17 cellular contexts compared by ENCODE assay signal in genomic region chr5:181237758-181238385, GRCh38. TPM values are rescaled to one million over a fixed set of nuclear protein-coding genes. Genes with fewer than 3 reads are reported as not detected.
A peak's percentile ranks its signal among the peaks of the same experiment; 100 is the strongest.
DNase-seq lines count a peak whose midpoint lies in the region; ATAC-seq, FAIRE-seq and TF ChIP-seq lines count a peak whose summit lies in the region.
"Had no signal": no experiment of that assay in that cellular context is flagged by ENCODE, and none has a peak within 500 bp of the region (broad histone marks: within the 10 kb centered on the region; RNA-seq: fewer than 3 reads in every experiment).

No MANE protein-coding gene starts in this region.

- peaks cover 71% of the 10 kb centered on the region for H3F3A ChIP-seq in MM.1S (ENCODE audit: insufficient read depth, low read length)

- H3K36me3 Mint-ChIP-seq in activated B cell treated with CpG ODN at 0.5 μM for 24 hours (ENCODE audit: low read depth) (peaks cover 89% of the 10 kb centered on the region), endodermal cell (ENCODE audit: low read depth) (peaks cover 86% of the 10 kb centered on the region), type B pancreatic cell (peaks cover 40% of the 10 kb centered on the region)

- no peaks in the 10 kb centered on the region for H3K27me3 Mint-ChIP-seq in activated B cell treated with CpG ODN at 0.5 μM for 24 hours
- no peaks in the 10 kb centered on the region for H3K27me3 Mint-ChIP-seq in endodermal cell (ENCODE audit: insufficient read depth)
- H3K27me3 Mint-ChIP-seq in type B pancreatic cell, result no peaks in the 10 kb centered on the region

- ATAC-seq in HepG2, result no peak
- no peak for ATAC-seq in right lobe of liver
- ATAC-seq in activated B cell treated with CpG ODN at 0.5 μM for 24 hours (ENCODE audit: low read depth), result no peak
- no peak for ATAC-seq in GM19397 (IDR thresholded peaks at IDR 0.05; ENCODE audit: unreplicated experiment)
- ATAC-seq: PC-3 had no signal

- H2AFZ ChIP-seq in HepG2 (ENCODE audit: low read length), result no peak overlapping the region
- H2AFZ ChIP-seq in MM.1S (ENCODE audit: low read length), result no peak overlapping the region

- intact Hi-C loops in HepG2 (cut with micrococcal nuclease; ENCODE audit: unreplicated experiment), result no loop called here
- intact Hi-C loops in right lobe of liver (cut with DNase I), result no loop called here
- intact Hi-C loops in activated B cell treated with CpG ODN at 0.5 μM for 24 hours (cut with micrococcal nuclease), result no loop called here

- TF ChIP-seq CTCF in HepG2 (CRISPR knock-in tag; IDR thresholded peaks at IDR 0.05), result no peak
- no peak for TF ChIP-seq CTCF in right lobe of liver (IDR thresholded peaks at IDR 0.05)
- no peak for TF ChIP-seq CTCF in activated B cell treated with CpG ODN at 0.5 μM for 24 hours (IDR thresholded peaks at IDR 0.05)
- no peak for TF ChIP-seq CTCF in endodermal cell (conservative IDR thresholded peaks at IDR 0.05)
- TF ChIP-seq CTCF in type B pancreatic cell (conservative IDR thresholded peaks at IDR 0.05), result no peak
- no peak for TF ChIP-seq CTCF in MM.1S (IDR thresholded peaks at IDR 0.05; ENCODE audit: low read length)

- H3K4me1 ChIP-seq in HepG2 (ENCODE audit: insufficient read depth, low read length) (peaks cover 42% of the 10 kb centered on the region), right lobe of liver (peaks cover 0 to 15% (median 5%) of the 10 kb centered on the region in 4 donors), endodermal cell (ENCODE audit: control insufficient read depth, insufficient read depth, low read length) (peaks cover 8% of the 10 kb centered on the region), MM.1S (ENCODE audit: low read length) (peaks cover 12% of the 10 kb centered on the region)

- no peak for TF ChIP-seq RAD21 in HepG2 (CRISPR knock-in tag; IDR thresholded peaks at IDR 0.05)

- H3K9ac ChIP-seq in HepG2 (ENCODE audit: insufficient read depth, low read depth, low read length), result no peak overlapping the region
- no peak overlapping the region for H3K9ac ChIP-seq in endodermal cell (ENCODE audit: extremely low read depth, low read length, poor library complexity, severe bottlenecking)
- no peak overlapping the region for H3K9ac ChIP-seq in MM.1S (ENCODE audit: low read length)

- no peaks in the 10 kb centered on the region; a peak in 1 of 5 replicates for H3K27me3 ChIP-seq in HepG2 (ENCODE audit: control insufficient read depth in 1 of 2, insufficient read depth in 2 of 2, low read length in 2 of 2)
- no peaks in the 10 kb centered on the region for H3K27me3 ChIP-seq in right lobe of liver
- H3K27me3 ChIP-seq in endodermal cell (ENCODE audit: control insufficient read depth, insufficient read depth, low read length, poor library complexity, severe bottlenecking), result no peaks in the 10 kb centered on the region
- no peaks in the 10 kb centered on the region for H3K27me3 ChIP-seq in MM.1S (replicated peaks; ENCODE audit: insufficient read depth, low read length)
- H3K27me3 ChIP-seq: esophagus muscularis mucosa, upper lobe of left lung had no signal

- no peak for FAIRE-seq in HepG2 (lab: Jason Lieb, UNC)
- FAIRE-seq: kidney had no signal

- H3K79me2 ChIP-seq in HepG2 (ENCODE audit: insufficient read depth, low read length), result peaks cover 23% of the 10 kb centered on the region
- H3K79me2 ChIP-seq in MM.1S (ENCODE audit: low read length), result peaks cover 56% of the 10 kb centered on the region

- H3K4me2 ChIP-seq in HepG2 (ENCODE audit: low read depth, low read length) (no peak overlapping the region), MM.1S (ENCODE audit: low read depth, low read length) (no peak overlapping the region)

- TF ChIP-seq POLR2A in HepG2 (IDR thresholded peaks at IDR 0.05; ENCODE audit: insufficient read depth in 1 of 2, low read depth in 2 of 2, low read length in 2 of 2) (peak in 1 of 2 experiments; percentile 53; a peak in 1 of 4 replicates), right lobe of liver (IDR thresholded peaks at IDR 0.05) (no peak)

- H3K36me3 ChIP-seq in HepG2 (replicated peaks in 1 of 2; ENCODE audit: control insufficient read depth in 1 of 2, insufficient read depth in 2 of 2, low read length in 2 of 2) (peaks cover 24 to 75% of the 10 kb centered on the region in 2 experiments), right lobe of liver (peaks cover 41 to 81% (median 56%) of the 10 kb centered on the region in 4 donors), endodermal cell (ENCODE audit: control insufficient read depth, insufficient read depth, low read length) (peaks cover 86% of the 10 kb centered on the region), MM.1S (replicated peaks; ENCODE audit: insufficient read depth, low read length) (peaks cover 44% of the 10 kb centered on the region)

- CTCF ChIA-PET in HepG2 (lab: Yijun Ruan, JAX; ENCODE audit: low intra/inter-chr PET ratio, low total read pairs), result no interaction called here
- CTCF ChIA-PET in activated B cell treated with CpG ODN at 0.5 μM for 24 hours (lab: Charles Lee), result no interaction called here

- H3K9me3 ChIP-seq in HepG2 (ENCODE audit: low read length), result no peaks in the 10 kb centered on the region
- H3K9me3 ChIP-seq in right lobe of liver, result no peaks in the 10 kb centered on the region
- H3K9me3 ChIP-seq in endodermal cell (ENCODE audit: control insufficient read depth, low read length), result no peaks in the 10 kb centered on the region
- H3K9me3 ChIP-seq in MM.1S (replicated peaks; ENCODE audit: insufficient read depth, low read length), result no peaks in the 10 kb centered on the region
- H3K9me3 ChIP-seq: esophagus muscularis mucosa, upper lobe of left lung had no signal

- H4K20me1 ChIP-seq in HepG2 (ENCODE audit: insufficient read depth, low read length) (peaks cover 65% of the 10 kb centered on the region), MM.1S (ENCODE audit: insufficient read depth, low read length) (peaks cover 34% of the 10 kb centered on the region)

- TSS peak; percentile 0 for BruUV-seq in HepG2 (replicated peaks; lab: Mats Ljungman, UMichigan)

- no peaks in the 10 kb centered on the region for H3K9me2 ChIP-seq in MM.1S (replicated peaks; ENCODE audit: insufficient read depth, low read length)

- DNase-seq in HepG2 (ENCODE audit: low spot score) (no peak), right lobe of liver (no peak), activated B cell treated with CpG ODN at 0.5 μM for 24 hours (no peak), endodermal cell (no peak), type B pancreatic cell (ENCODE audit: extremely low spot score, unreplicated experiment) (no peak), MM.1S (no peak)
- DNase-seq in activated CD8-positive, alpha-beta memory T cell treated with anti-CD3 and anti-CD28 coated beads, Interleukin-2, amount 50 U/mL, for 48 hours, result no peak
- DNase-seq: activated CD4-positive, alpha-beta T cell treated with anti-CD3 and anti-CD28 coated beads, Interleukin-2, amount 50 U/mL, for 1 hour; IMR-90; kidney; NCI-H1105 treated with DMSO at 0.1 percent for 48 hours; NCI-H510A; PC-3; upper lobe of left lung had no signal

- no peak overlapping the region for H3K4me3 Mint-ChIP-seq in activated B cell treated with CpG ODN at 0.5 μM for 24 hours
- no peak overlapping the region for H3K4me3 Mint-ChIP-seq in endodermal cell
- no peak overlapping the region for H3K4me3 Mint-ChIP-seq in type B pancreatic cell

- in situ Hi-C loops in HepG2 (cut with HindIII; ENCODE audit: extremely low pct_ligation_motif_present, low pct_unique_long_range_greater_than_20kb), result no loop called here

- peak overlapping the region; percentile 57 for H3K27ac Mint-ChIP-seq in activated B cell treated with CpG ODN at 0.5 μM for 24 hours
- peak overlapping the region; percentile 15 for H3K27ac Mint-ChIP-seq in endodermal cell
- H3K27ac Mint-ChIP-seq in type B pancreatic cell, result peak overlapping the region; percentile 30

- H3K27ac ChIP-seq in HepG2 (ENCODE audit: extremely low read length, insufficient read depth, low read length) (no peak overlapping the region), right lobe of liver (no peak overlapping the region), endodermal cell (ENCODE audit: low read depth, low read length) (no peak overlapping the region), MM.1S (ENCODE audit: low read length) (no peak overlapping the region)
- H3K27ac ChIP-seq: coronary artery, esophagus muscularis mucosa, upper lobe of left lung had no signal

- H3K4me1 Mint-ChIP-seq in activated B cell treated with CpG ODN at 0.5 μM for 24 hours, result peaks cover 30% of the 10 kb centered on the region
- H3K4me1 Mint-ChIP-seq in endodermal cell, result peaks cover 15% of the 10 kb centered on the region
- H3K4me1 Mint-ChIP-seq in type B pancreatic cell (ENCODE audit: unreplicated experiment), result peaks cover 7% of the 10 kb centered on the region

- H3K4me3 ChIP-seq in HepG2 (replicated peaks in 1 of 3; ENCODE audit: insufficient read depth in 1 of 3, low read depth in 2 of 3, low read length in 3 of 3), result no peak overlapping the region
- no peak overlapping the region for H3K4me3 ChIP-seq in right lobe of liver
- H3K4me3 ChIP-seq in endodermal cell (ENCODE audit: low read length), result no peak overlapping the region
- H3K4me3 ChIP-seq in MM.1S (ENCODE audit: low read length), result no peak overlapping the region
- H3K4me3 ChIP-seq: coronary artery, esophagus muscularis mucosa, upper lobe of left lung had no signal

- POLR2A ChIA-PET in HepG2 (lab: Yijun Ruan, JAX) (interaction anchor here (1.3 kb wide), 1 partner anchor 14 kb away, joined by 3 read pairs; the partner anchor contains the start of gene TRIM41), activated B cell treated with CpG ODN at 0.5 μM for 24 hours (lab: Charles Lee) (interaction anchor here (1.2 to 8.8 kb wide), 4 partner anchors 13 to 32 kb away, joined by 6 to 73 read pairs (median 12); partner anchors contain the start of genes TRIM41 and TRIM52)

- TF ChIP-seq EP300 in HepG2 (IDR thresholded peaks at IDR 0.05; ENCODE audit: low read depth in 2 of 2, low read length in 2 of 2), result no peak
- TF ChIP-seq EP300 in HepG2 (CRISPR knock-in tag; IDR thresholded peaks at IDR 0.05; ENCODE audit: borderline replicate concordance), result no peak

- H3K9me3 Mint-ChIP-seq in activated B cell treated with CpG ODN at 0.5 μM for 24 hours, result no peaks in the 10 kb centered on the region
- no peaks in the 10 kb centered on the region for H3K9me3 Mint-ChIP-seq in endodermal cell
- H3K9me3 Mint-ChIP-seq in type B pancreatic cell, result no peaks in the 10 kb centered on the region

- WGBS in HepG2 (ENCODE audit: low lambda C conversion rate), result 97% methylated on average over 4 of the region's 5 CpGs
- WGBS in right lobe of liver (ENCODE audit: insufficient coverage, low coverage, low lambda C conversion rate, missing lambda C conversion rate), result 100% methylated on average over 2 of the region's 5 CpGs
- WGBS in endodermal cell (ENCODE audit: insufficient coverage in 1 of 2, insufficient read length in 1 of 2), 2 experiments, result 94 to 97% methylated on average over 4 to 5 of the region's 5 CpGs

RNA-seq across cellular contexts. Expression of gene RACK1, which starts 5.8 kb away (rescaled TPM):
- total RNA-seq in HepG2 (2016; rRNA removed; fragmentation: Illumina TruSeq; extraction: Trizol), result 2,514 and 3,226 TPM in 2 replicates
- total RNA-seq in HepG2 (2016; cell fraction: cytosol; rRNA removed; fragmentation: Illumina TruSeq; extraction: Trizol; ENCODE audit: low read depth), result 4,063 and 4,402 TPM in 2 replicates
- total RNA-seq in HepG2 (2016; cell fraction: insoluble cytoplasmic fraction; rRNA removed; fragmentation: Illumina TruSeq; extraction: Trizol), result 2,554 and 3,310 TPM in 2 replicates
- total RNA-seq in HepG2 (2016; cell fraction: membrane; rRNA removed; fragmentation: Illumina TruSeq; extraction: Trizol), result 5,165 and 5,275 TPM in 2 replicates
- total RNA-seq in HepG2 (2016; cell fraction: nucleus; rRNA removed; fragmentation: Illumina TruSeq; extraction: Trizol), result 943 and 1,018 TPM in 2 replicates
- 6,141 and 6,693 TPM in 2 replicates for polyA plus RNA-seq in HepG2 (2011; rRNA removed)
- 6,517 and 7,296 TPM in 2 replicates for polyA plus RNA-seq in HepG2 (2011; cell fraction: cytosol; rRNA removed)
- polyA plus RNA-seq in HepG2 (2011; cell fraction: nucleus; rRNA removed), result 2,166 and 2,467 TPM in 2 replicates
- polyA plus RNA-seq in HepG2 (2012), result 4,104 and 4,114 TPM in 2 replicates
- 3,699 and 3,997 TPM in 2 replicates for polyA plus RNA-seq in HepG2 (2016; cell fraction: cytosol; fragmentation: Illumina TruSeq; extraction: Trizol; ENCODE audit: low read depth)
- polyA plus RNA-seq in HepG2 (2016; cell fraction: insoluble cytoplasmic fraction; fragmentation: Illumina TruSeq; extraction: Trizol; ENCODE audit: low read depth), result 3,545 and 3,580 TPM in 2 replicates
- 4,862 and 5,343 TPM in 2 replicates for polyA plus RNA-seq in HepG2 (2016; cell fraction: membrane; fragmentation: Illumina TruSeq; extraction: Trizol; ENCODE audit: low read depth)
- polyA plus RNA-seq in HepG2 (2016; cell fraction: nucleus; fragmentation: Illumina TruSeq; extraction: Trizol; ENCODE audit: insufficient read depth, low read depth), result 1,515 and 1,598 TPM in 2 replicates
- polyA minus RNA-seq in HepG2 (2011; rRNA and poly(A)+ RNA removed; ENCODE audit: low replicate concordance), result 10,364 and 11,951 TPM in 2 replicates
- polyA minus RNA-seq in HepG2 (2011; cell fraction: cytosol; rRNA and poly(A)+ RNA removed), result 2,548 and 2,636 TPM in 2 replicates
- polyA minus RNA-seq in HepG2 (2011; cell fraction: nucleus; rRNA and poly(A)+ RNA removed), result 1,064 and 1,481 TPM in 2 replicates
- 1,000 to 10,000 TPM in 2 of 6 experiments, 100 to 1,000 TPM in 4; 470 to 1,156 (median 552) TPM for total RNA-seq in right lobe of liver
- total RNA-seq in activated B cell treated with CpG ODN at 0.5 μM for 24 hours, result 2,528 and 2,812 TPM in 2 replicates
- 1,000 to 10,000 TPM; 1,942 to 1,975 TPM for total RNA-seq in endodermal cell
- 2,359 TPM for polyA plus RNA-seq in endodermal cell (2013, experiment 1 of 2)
- polyA plus RNA-seq in endodermal cell (2013, experiment 2 of 2), result 2,067 TPM
- 1,864 and 2,055 TPM in 2 replicates for total RNA-seq in type B pancreatic cell (ENCODE audit: low replicate concordance)

RNA-seq across cellular contexts. Expression of gene TRIM41, which starts 14.8 kb away (rescaled TPM):
- total RNA-seq in HepG2 (2016; rRNA removed; fragmentation: Illumina TruSeq; extraction: Trizol) (10.9 and 16.7 TPM in 2 replicates), right lobe of liver (10 to 100 TPM in 4 of 6 experiments, 1 to 10 TPM in 2; 7.3 to 20.6 (median 15.9) TPM), activated B cell treated with CpG ODN at 0.5 μM for 24 hours (34.9 and 39.6 TPM in 2 replicates), endodermal cell (10 to 100 TPM; 37.5 to 41.7 TPM), type B pancreatic cell (ENCODE audit: low replicate concordance) (22.1 and 31.2 TPM in 2 replicates)
- total RNA-seq in HepG2 (2016; cell fraction: cytosol; rRNA removed; fragmentation: Illumina TruSeq; extraction: Trizol; ENCODE audit: low read depth), result 3.4 and 3.6 TPM in 2 replicates
- total RNA-seq in HepG2 (2016; cell fraction: insoluble cytoplasmic fraction; rRNA removed; fragmentation: Illumina TruSeq; extraction: Trizol), result 12.4 and 16.7 TPM in 2 replicates
- 9.1 and 9.7 TPM in 2 replicates for total RNA-seq in HepG2 (2016; cell fraction: membrane; rRNA removed; fragmentation: Illumina TruSeq; extraction: Trizol)
- 11.4 and 13.1 TPM in 2 replicates for total RNA-seq in HepG2 (2016; cell fraction: nucleus; rRNA removed; fragmentation: Illumina TruSeq; extraction: Trizol)
- polyA plus RNA-seq in HepG2 (2011; rRNA removed), result 10.2 and 10.9 TPM in 2 replicates
- polyA plus RNA-seq in HepG2 (2011; cell fraction: cytosol; rRNA removed), result 5.4 and 6.4 TPM in 2 replicates
- 66.0 and 81.3 TPM in 2 replicates for polyA plus RNA-seq in HepG2 (2011; cell fraction: nucleus; rRNA removed)
- polyA plus RNA-seq in HepG2 (2012), result 10.5 and 10.9 TPM in 2 replicates
- polyA plus RNA-seq in HepG2 (2016; cell fraction: cytosol; fragmentation: Illumina TruSeq; extraction: Trizol; ENCODE audit: low read depth), result 2.6 and 3.0 TPM in 2 replicates
- polyA plus RNA-seq in HepG2 (2016; cell fraction: insoluble cytoplasmic fraction; fragmentation: Illumina TruSeq; extraction: Trizol; ENCODE audit: low read depth), result 15.2 and 16.5 TPM in 2 replicates
- polyA plus RNA-seq in HepG2 (2016; cell fraction: membrane; fragmentation: Illumina TruSeq; extraction: Trizol; ENCODE audit: low read depth), result 7.8 and 8.3 TPM in 2 replicates
- polyA plus RNA-seq in HepG2 (2016; cell fraction: nucleus; fragmentation: Illumina TruSeq; extraction: Trizol; ENCODE audit: insufficient read depth, low read depth), result 28.6 and 33.8 TPM in 2 replicates
- 7.5 and 14.8 TPM in 2 replicates for polyA minus RNA-seq in HepG2 (2011; rRNA and poly(A)+ RNA removed; ENCODE audit: low replicate concordance)
- 3.3 and 3.7 TPM in 2 replicates for polyA minus RNA-seq in HepG2 (2011; cell fraction: cytosol; rRNA and poly(A)+ RNA removed)
- polyA minus RNA-seq in HepG2 (2011; cell fraction: nucleus; rRNA and poly(A)+ RNA removed), result 17.4 and 18.8 TPM in 2 replicates
- polyA plus RNA-seq in endodermal cell (2013, experiment 1 of 2), result 29.1 TPM
- 23.7 TPM for polyA plus RNA-seq in endodermal cell (2013, experiment 2 of 2)

RNA-seq across cellular contexts. Expression of gene TRIM52, which starts 23.1 kb away (rescaled TPM):
- total RNA-seq in HepG2 (2016; rRNA removed; fragmentation: Illumina TruSeq; extraction: Trizol) (5.7 and 7.2 TPM in 2 replicates), right lobe of liver (1 to 10 TPM; 2.8 to 6.5 (median 4.6) TPM), activated B cell treated with CpG ODN at 0.5 μM for 24 hours (30.9 and 36.9 TPM in 2 replicates), endodermal cell (1 to 10 TPM; 5.3 to 5.9 TPM), type B pancreatic cell (ENCODE audit: low replicate concordance) (10.1 and 14.1 TPM in 2 replicates)
- 0.20 and 0.44 TPM in 2 replicates for total RNA-seq in HepG2 (2016; cell fraction: cytosol; rRNA removed; fragmentation: Illumina TruSeq; extraction: Trizol; ENCODE audit: low read depth)
- 5.4 and 6.0 TPM in 2 replicates for total RNA-seq in HepG2 (2016; cell fraction: insoluble cytoplasmic fraction; rRNA removed; fragmentation: Illumina TruSeq; extraction: Trizol)
- total RNA-seq in HepG2 (2016; cell fraction: membrane; rRNA removed; fragmentation: Illumina TruSeq; extraction: Trizol), result 2.1 and 2.2 TPM in 2 replicates
- total RNA-seq in HepG2 (2016; cell fraction: nucleus; rRNA removed; fragmentation: Illumina TruSeq; extraction: Trizol), result 10.3 and 12.8 TPM in 2 replicates
- 11.6 and 11.7 TPM in 2 replicates for polyA plus RNA-seq in HepG2 (2011; rRNA removed)
- 4.4 and 5.3 TPM in 2 replicates for polyA plus RNA-seq in HepG2 (2011; cell fraction: cytosol; rRNA removed)
- polyA plus RNA-seq in HepG2 (2011; cell fraction: nucleus; rRNA removed), result 16.4 and 22.4 TPM in 2 replicates
- polyA plus RNA-seq in HepG2 (2012), result 9.0 and 15.2 TPM in 2 replicates
- 0.20 and 0.26 TPM in 2 replicates for polyA plus RNA-seq in HepG2 (2016; cell fraction: cytosol; fragmentation: Illumina TruSeq; extraction: Trizol; ENCODE audit: low read depth)
- 5.4 and 5.6 TPM in 2 replicates for polyA plus RNA-seq in HepG2 (2016; cell fraction: insoluble cytoplasmic fraction; fragmentation: Illumina TruSeq; extraction: Trizol; ENCODE audit: low read depth)
- polyA plus RNA-seq in HepG2 (2016; cell fraction: membrane; fragmentation: Illumina TruSeq; extraction: Trizol; ENCODE audit: low read depth), result 0.95 and 1.1 TPM in 2 replicates
- 27.9 and 33.0 TPM in 2 replicates for polyA plus RNA-seq in HepG2 (2016; cell fraction: nucleus; fragmentation: Illumina TruSeq; extraction: Trizol; ENCODE audit: insufficient read depth, low read depth)
- 9.3 and 15.7 TPM in 2 replicates for polyA minus RNA-seq in HepG2 (2011; rRNA and poly(A)+ RNA removed; ENCODE audit: low replicate concordance)
- polyA minus RNA-seq in HepG2 (2011; cell fraction: cytosol; rRNA and poly(A)+ RNA removed), result 2.7 and 3.2 TPM in 2 replicates
- 22.7 and 24.9 TPM in 2 replicates for polyA minus RNA-seq in HepG2 (2011; cell fraction: nucleus; rRNA and poly(A)+ RNA removed)
- 8.0 TPM for polyA plus RNA-seq in endodermal cell (2013, experiment 1 of 2)
- polyA plus RNA-seq in endodermal cell (2013, experiment 2 of 2), result 5.8 TPM

RNA-seq across cellular contexts. Expression of gene TRIM7, which starts 32.9 kb away (rescaled TPM):
- total RNA-seq in HepG2 (2016; rRNA removed; fragmentation: Illumina TruSeq; extraction: Trizol) (not detected in 2 replicates), right lobe of liver (1 to 10 TPM in 1 of 6 experiments, under 1 TPM in 4, not detected in 1; 0.07 to 1.4 (median 0.26) TPM), activated B cell treated with CpG ODN at 0.5 μM for 24 hours (0.32 and 0.51 TPM in 2 replicates), endodermal cell (not detected), type B pancreatic cell (ENCODE audit: low replicate concordance) (0.58 and 0.76 TPM in 2 replicates)
- not detected in 2 replicates for total RNA-seq in HepG2 (2016; cell fraction: cytosol; rRNA removed; fragmentation: Illumina TruSeq; extraction: Trizol; ENCODE audit: low read depth)
- total RNA-seq in HepG2 (2016; cell fraction: insoluble cytoplasmic fraction; rRNA removed; fragmentation: Illumina TruSeq; extraction: Trizol), result not detected in 2 replicates
- total RNA-seq in HepG2 (2016; cell fraction: membrane; rRNA removed; fragmentation: Illumina TruSeq; extraction: Trizol), result not detected in 2 replicates
- total RNA-seq in HepG2 (2016; cell fraction: nucleus; rRNA removed; fragmentation: Illumina TruSeq; extraction: Trizol), result not detected in 2 replicates
- polyA plus RNA-seq in HepG2 (2011; rRNA removed), result 0.10 and 0.13 TPM in 2 replicates
- polyA plus RNA-seq in HepG2 (2011; cell fraction: cytosol; rRNA removed), result 0.11 and 0.13 TPM in 2 replicates
- 0.16 and 0.29 TPM in 2 replicates for polyA plus RNA-seq in HepG2 (2011; cell fraction: nucleus; rRNA removed)
- 0.13 TPM in 1 of 2 replicates, not detected in the other for polyA plus RNA-seq in HepG2 (2012)
- polyA plus RNA-seq in HepG2 (2016; cell fraction: cytosol; fragmentation: Illumina TruSeq; extraction: Trizol; ENCODE audit: low read depth), result not detected in 2 replicates
- polyA plus RNA-seq in HepG2 (2016; cell fraction: insoluble cytoplasmic fraction; fragmentation: Illumina TruSeq; extraction: Trizol; ENCODE audit: low read depth), result not detected in 2 replicates
- 0.23 TPM in 1 of 2 replicates, not detected in the other for polyA plus RNA-seq in HepG2 (2016; cell fraction: membrane; fragmentation: Illumina TruSeq; extraction: Trizol; ENCODE audit: low read depth)
- polyA plus RNA-seq in HepG2 (2016; cell fraction: nucleus; fragmentation: Illumina TruSeq; extraction: Trizol; ENCODE audit: insufficient read depth, low read depth), result not detected in 2 replicates
- 10.8 TPM in 1 of 2 replicates, not detected in the other for polyA minus RNA-seq in HepG2 (2011; rRNA and poly(A)+ RNA removed; ENCODE audit: low replicate concordance)
- 0.88 TPM in 1 of 2 replicates, not detected in the other for polyA minus RNA-seq in HepG2 (2011; cell fraction: cytosol; rRNA and poly(A)+ RNA removed)
- polyA minus RNA-seq in HepG2 (2011; cell fraction: nucleus; rRNA and poly(A)+ RNA removed), result 1.2 TPM in 1 of 2 replicates, not detected in the other
- polyA plus RNA-seq in endodermal cell (2013, experiment 1 of 2), result 0.21 TPM
- polyA plus RNA-seq in endodermal cell (2013, experiment 2 of 2), result 0.29 TPM
